Comparison of ENCODE assay signal across 8 cellular contexts in genomic region chr3:61807865-61808276, GRCh38.
DNase-seq lines count a peak whose midpoint lies in the region.

No MANE protein-coding gene starts in this region.

- DNase-seq in NCI-H1694 (lab: John Stamatoyannopoulos, UW) (peak; percentile 14), cerebellum (ENCODE audit: low spot score) (peak; percentile 37), glomerular visceral epithelial cell (ENCODE audit: extremely low spot score) (no peak), Ammon's horn (ENCODE audit: low spot score) (no peak), amniotic stem cell (lab: John Stamatoyannopoulos, UW) (no peak)
- DNase-seq in CD8-positive, alpha-beta memory T cell: no peak

- no peak overlapping the region for H3K4me3 Mint-ChIP-seq in CD8-positive, alpha-beta memory T cell

- H3K9me3 ChIP-seq in mesodermal cell (ENCODE audit: control insufficient read depth, low read length): no peaks in the 10 kb centered on the region
- no peaks in the 10 kb centered on the region for H3K9me3 ChIP-seq in CD8-positive, alpha-beta memory T cell (ENCODE audit: low read length)

- CTCF ChIA-PET in CD8-positive, alpha-beta memory T cell (lab: Charles Lee): no interaction called here

- H3K36me3 ChIP-seq in ACC112 (ENCODE audit: insufficient read depth, low read length): no peaks in the 10 kb centered on the region
- no peaks in the 10 kb centered on the region for H3K36me3 ChIP-seq in mesodermal cell (ENCODE audit: control insufficient read depth, insufficient read depth, low read length)
- H3K36me3 ChIP-seq in CD8-positive, alpha-beta memory T cell (ENCODE audit: insufficient read depth, low read length): no peaks in the 10 kb centered on the region

- H3K4me1 ChIP-seq in ACC112 (ENCODE audit: control insufficient read depth, insufficient read depth, low read length, unreplicated experiment): peaks cover 34% of the 10 kb centered on the region
- peaks cover 4% of the 10 kb centered on the region for H3K4me1 ChIP-seq in mesodermal cell (ENCODE audit: control insufficient read depth, insufficient read depth, low read length, poor library complexity, severe bottlenecking)
- no peaks in the 10 kb centered on the region for H3K4me1 ChIP-seq in CD8-positive, alpha-beta memory T cell (ENCODE audit: insufficient read depth, low read length)

- peak overlapping the region; percentile 2; the same call in 1 of the 2 replicates for H3K27ac ChIP-seq in ACC112 (ENCODE audit: low read depth, low read length)
- H3K27ac ChIP-seq in mesodermal cell (ENCODE audit: low read depth, low read length, severe bottlenecking): peak overlapping the region; percentile 30
- H3K27ac ChIP-seq in CD8-positive, alpha-beta memory T cell (ENCODE audit: low read depth, low read length): no peak overlapping the region

- POLR2A ChIA-PET in CD8-positive, alpha-beta memory T cell (lab: Charles Lee): no interaction called here

- peak overlapping the region; percentile 56 for H2AFZ ChIP-seq in ACC112 (ENCODE audit: low read length, unreplicated experiment)

- H3K4me1 Mint-ChIP-seq in CD8-positive, alpha-beta memory T cell: no peaks in the 10 kb centered on the region

- H3K79me2 ChIP-seq in ACC112 (ENCODE audit: control insufficient read depth, insufficient read depth, low read length, unreplicated experiment): no peaks in the 10 kb centered on the region

- no peak overlapping the region for H3K27ac Mint-ChIP-seq in CD8-positive, alpha-beta memory T cell

- no peak overlapping the region for H3K4me3 ChIP-seq in ACC112 (ENCODE audit: low read depth, low read length)
- no peak overlapping the region for H3K4me3 ChIP-seq in mesodermal cell (ENCODE audit: extremely low read depth, insufficient read depth, low read length, poor library complexity, severe bottlenecking)
- H3K4me3 ChIP-seq in CD8-positive, alpha-beta memory T cell (ENCODE audit: low read length): no peak overlapping the region

- 60 to 76% methylated on average over 2 to 5 of the region's 6 CpGs for WGBS in mesodermal cell (ENCODE audit: insufficient coverage in 2 of 2), 2 experiments

- no peaks in the 10 kb centered on the region for H3K36me3 Mint-ChIP-seq in CD8-positive, alpha-beta memory T cell

- peaks cover 0 to 4% (median 2%) of the 10 kb centered on the region in 5 donors for H3K9me3 Mint-ChIP-seq in CD8-positive, alpha-beta memory T cell

- no peaks in the 10 kb centered on the region for H3K27me3 Mint-ChIP-seq in CD8-positive, alpha-beta memory T cell

- H3K27me3 ChIP-seq in ACC112 (ENCODE audit: insufficient read depth, low read length): no peaks in the 10 kb centered on the region
- H3K27me3 ChIP-seq in CD8-positive, alpha-beta memory T cell (ENCODE audit: insufficient read depth, low read length, poor library complexity, severe bottlenecking): no peaks in the 10 kb centered on the region

Comparison
In these comparisons a context has a peak if more than half of its experiments do, and no peak if none do; other contexts are left out.
1. DNase-seq: peak in NCI-H1694 (single experiment) and cerebellum (single experiment); none in glomerular visceral epithelial cell (single experiment), Ammon's horn (single experiment), amniotic stem cell (single experiment) and CD8-positive, alpha-beta memory T cell (0 of 5).